Comparison of ENCODE assay signal across 8 cellular contexts in genomic region chr7:128869944-128870285, GRCh38. TPM values are rescaled to one million over a fixed set of nuclear protein-coding genes. Genes with fewer than 3 reads are reported as not detected.
DNase-seq lines count a peak whose midpoint lies in the region; ATAC-seq and TF ChIP-seq lines count a peak whose summit lies in the region.

No MANE protein-coding gene starts in this region.

- H3F3A ChIP-seq in SK-N-SH (replicated peaks; ENCODE audit: insufficient read depth): peaks cover 20% of the 10 kb centered on the region
- peaks cover 12% of the 10 kb centered on the region for H3F3A ChIP-seq in smooth muscle cell (ENCODE audit: low read depth)

- CTCF ChIA-PET in SK-N-SH (lab: Yijun Ruan, JAX) (interaction anchor here (0.6 to 11.7 kb wide), 5 partner anchors 11 to 189 kb away, joined by 3 to 181 read pairs (median 6); partner anchors contain the start of gene CALU), T-cell (lab: Charles Lee) (no interaction called here)

- H3K36me3 ChIP-seq in SK-N-SH (replicated peaks in 1 of 2; ENCODE audit: control insufficient read depth in 1 of 2, insufficient read depth in 2 of 2, low read length in 1 of 2): peaks cover 4 to 12% of the 10 kb centered on the region in 2 experiments
- peaks cover 0 to 18% of the 10 kb centered on the region in 2 donors for H3K36me3 ChIP-seq in gastroesophageal sphincter
- H3K36me3 ChIP-seq in smooth muscle cell (ENCODE audit: low read depth): no peaks in the 10 kb centered on the region

- POLR2A ChIA-PET in SK-N-SH (lab: Yijun Ruan, JAX) (no interaction called here), T-cell (lab: Charles Lee) (no interaction called here)

- H3K9me3 Mint-ChIP-seq in T-cell: no peaks in the 10 kb centered on the region

- H3K79me2 ChIP-seq in SK-N-SH (ENCODE audit: insufficient read depth) (no peaks in the 10 kb centered on the region), smooth muscle cell (ENCODE audit: low read depth) (no peaks in the 10 kb centered on the region)

- no peak for TF ChIP-seq RAD21 in SK-N-SH (IDR thresholded peaks at IDR 0.05; ENCODE audit: low read length)

- TF ChIP-seq POLR2A in gastroesophageal sphincter (IDR thresholded peaks at IDR 0.05): no peak

- H3K9ac ChIP-seq in SK-N-SH (no peak overlapping the region), smooth muscle cell (ENCODE audit: low read depth) (no peak overlapping the region)

- TF ChIP-seq EP300 in SK-N-SH (IDR thresholded peaks at IDR 0.05; ENCODE audit: borderline replicate concordance in 1 of 2, low read depth in 1 of 2, low read length in 1 of 2) (no peak), gastroesophageal sphincter (IDR thresholded peaks at IDR 0.05) (no peak)

- H3K4me1 ChIP-seq in SK-N-SH (ENCODE audit: control insufficient read depth in 1 of 2, insufficient read depth in 2 of 2, low read depth in 1 of 2, low read length in 1 of 2) (peaks cover 0 to 23% of the 10 kb centered on the region in 2 experiments; a peak in 1 of 4 replicates), gastroesophageal sphincter (peaks cover 0 to 43% (median 16%) of the 10 kb centered on the region in 3 donors), smooth muscle cell (ENCODE audit: low read depth) (peaks cover 9% of the 10 kb centered on the region)

- no peak for ATAC-seq in SK-N-SH treated with all-trans-retinoic acid at 6 μM for 48 hours
- peak; percentile 32 to 54 (median 36) for ATAC-seq in T-cell (replicated peaks in 1 of 4)
- ATAC-seq in gastroesophageal sphincter: no peak
- no peak for ATAC-seq in HG03354 (IDR thresholded peaks at IDR 0.05; ENCODE audit: poor library complexity, severe bottlenecking, unreplicated experiment)

- H3K9me3 ChIP-seq in SK-N-SH: no peaks in the 10 kb centered on the region
- H3K9me3 ChIP-seq in gastroesophageal sphincter: no peaks in the 10 kb centered on the region
- no peaks in the 10 kb centered on the region for H3K9me3 ChIP-seq in smooth muscle cell (replicated peaks; ENCODE audit: low read depth)

- peaks cover 9% of the 10 kb centered on the region for H3K36me3 Mint-ChIP-seq in T-cell

- H3K4me2 ChIP-seq in SK-N-SH (peak overlapping the region; percentile 85), smooth muscle cell (peak overlapping the region; percentile 93)

- no peak overlapping the region for H3K27ac Mint-ChIP-seq in T-cell

- DNase-seq in SK-N-SH (no peak), T-cell (peak in 2 of 34 experiments; percentile 7 to 17), smooth muscle cell (lab: John Stamatoyannopoulos, UW; ENCODE audit: unreplicated experiment) (no peak), DMS153 treated with DMSO at 0.1 percent for 48 hours (lab: John Stamatoyannopoulos, UW; ENCODE audit: unreplicated experiment) (no peak), NCI-H510A (lab: John Stamatoyannopoulos, UW) (no peak)

- H3K27me3 ChIP-seq in SK-N-SH (ENCODE audit: insufficient read depth): no peaks in the 10 kb centered on the region
- no peaks in the 10 kb centered on the region for H3K27me3 ChIP-seq in gastroesophageal sphincter
- peaks cover 50% of the 10 kb centered on the region for H3K27me3 ChIP-seq in smooth muscle cell (ENCODE audit: low read depth)

- H3K4me3 ChIP-seq in SK-N-SH (ENCODE audit: low read depth in 2 of 2, low read length in 1 of 2) (peak overlapping the region; percentile 50 to 56; a peak in 3 of 4 replicates), gastroesophageal sphincter (peak overlapping the region; percentile 51 to 66), smooth muscle cell (peak overlapping the region; percentile 52)

- H4K20me1 ChIP-seq in SK-N-SH (ENCODE audit: insufficient read depth) (peaks cover 11% of the 10 kb centered on the region; the same call in 1 of the 2 replicates), smooth muscle cell (ENCODE audit: low read depth) (peaks cover 52% of the 10 kb centered on the region)

- H3K4me1 Mint-ChIP-seq in T-cell: peaks cover 18 to 24% (median 19%) of the 10 kb centered on the region in 3 donors

- peak overlapping the region; percentile 74 to 86 (median 76) for H3K4me3 Mint-ChIP-seq in T-cell

- no peaks in the 10 kb centered on the region for H3K9me2 ChIP-seq in SK-N-SH

- H3K27ac ChIP-seq in SK-N-SH (ENCODE audit: low read depth in 2 of 2, low read length in 1 of 2): no peak overlapping the region
- peak overlapping the region in 2 of 4 donors; percentile 29 to 67 for H3K27ac ChIP-seq in gastroesophageal sphincter
- H3K27ac ChIP-seq in smooth muscle cell (ENCODE audit: low read depth): no peak overlapping the region

- H2AFZ ChIP-seq in SK-N-SH (ENCODE audit: low read depth) (no peak overlapping the region), smooth muscle cell (ENCODE audit: low read depth) (no peak overlapping the region)

- 30% methylated on average over 7 of the region's 30 CpGs for WGBS in SK-N-SH (ENCODE audit: low lambda C conversion rate)
- no CpG with 5 or more reads among the region's 30 CpGs for WGBS in gastroesophageal sphincter (ENCODE audit: low coverage in 1 of 2), 2 donors
- 5% methylated on average over 18 of the region's 30 CpGs for WGBS in smooth muscle cell (ENCODE audit: low lambda C conversion rate)

- peaks cover 0 to 7% of the 10 kb centered on the region in 2 donors for H3K27me3 Mint-ChIP-seq in T-cell

- TF ChIP-seq CTCF in SK-N-SH (IDR thresholded peaks at IDR 0.05) (no peak), gastroesophageal sphincter (IDR thresholded peaks at IDR 0.05) (no peak), smooth muscle cell (IDR thresholded peaks at IDR 0.05; ENCODE audit: borderline replicate concordance, insufficient read depth, poor library complexity, severe bottlenecking) (no peak)

TF ChIP-seq in SK-N-SH, 30 proteins besides CTCF, POLR2A, EP300 and RAD21 (continues in another document):
- TF ChIP-seq IRF3 (IDR thresholded peaks at IDR 0.05; ENCODE audit: low read depth, low read length): no peak
- TF ChIP-seq NRF1 (IDR thresholded peaks at IDR 0.05; ENCODE audit: low read depth, low read length): no peak
- no peak for TF ChIP-seq TEAD4 (IDR thresholded peaks at IDR 0.05; ENCODE audit: borderline replicate concordance, insufficient read depth)
- TF ChIP-seq FOXM1 (IDR thresholded peaks at IDR 0.05; ENCODE audit: low read depth): no peak

TF ChIP-seq in SK-N-SH treated with all-trans-retinoic acid at 6 μM for 48 hours, 23 proteins besides CTCF, POLR2A, EP300 and RAD21 (continues in another document):
- TF ChIP-seq SNAI2 (CRISPR knock-in tag; IDR thresholded peaks at IDR 0.05): no peak
- TF ChIP-seq ZNF565 (CRISPR knock-in tag; conservative IDR thresholded peaks at IDR 0.05; ENCODE audit: low read depth): no peak
- TF ChIP-seq PPARA (CRISPR knock-in tag; IDR thresholded peaks at IDR 0.05; ENCODE audit: borderline replicate concordance): no peak
- TF ChIP-seq ARNTL (CRISPR knock-in tag; IDR thresholded peaks at IDR 0.05; ENCODE audit: borderline replicate concordance, low read depth): no peak
- TF ChIP-seq, protein P1, sequence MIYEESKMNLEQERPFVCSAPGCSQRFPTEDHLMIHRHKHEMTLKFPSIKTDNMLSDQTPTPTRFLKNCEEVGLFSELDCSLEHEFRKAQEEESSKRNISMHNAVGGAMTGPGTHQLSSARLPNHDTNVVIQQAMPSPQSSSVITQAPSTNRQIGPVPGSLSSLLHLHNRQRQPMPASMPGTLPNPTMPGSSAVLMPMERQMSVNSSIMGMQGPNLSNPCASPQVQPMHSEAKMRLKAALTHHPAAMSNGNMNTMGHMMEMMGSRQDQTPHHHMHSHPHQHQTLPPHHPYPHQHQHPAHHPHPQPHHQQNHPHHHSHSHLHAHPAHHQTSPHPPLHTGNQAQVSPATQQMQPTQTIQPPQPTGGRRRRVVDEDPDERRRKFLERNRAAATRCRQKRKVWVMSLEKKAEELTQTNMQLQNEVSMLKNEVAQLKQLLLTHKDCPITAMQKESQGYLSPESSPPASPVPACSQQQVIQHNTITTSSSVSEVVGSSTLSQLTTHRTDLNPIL (CRISPR knock-in tag; IDR thresholded peaks at IDR 0.05; ENCODE audit: low read depth): no peak

RNA-seq across cellular contexts. Expression of gene ATP6V1F, which starts 7.3 kb away (rescaled TPM):
- polyA plus RNA-seq in SK-N-SH (2012; rRNA removed) (437 and 495 TPM in 2 replicates), smooth muscle cell (317 and 325 TPM in 2 replicates)
- polyA plus RNA-seq in SK-N-SH (2012; cell fraction: cytosol; rRNA removed): 349 and 422 TPM in 2 replicates
- 110 and 142 TPM in 2 replicates for polyA plus RNA-seq in SK-N-SH (2012; cell fraction: nucleus; rRNA removed)
- total RNA-seq in T-cell (10 to 100 TPM; 62.6 to 78.1 (median 75.5) TPM), gastroesophageal sphincter (100 to 1,000 TPM in 1 of 4 donors, 10 to 100 TPM in 3; 67.7 to 101 (median 84.5) TPM), smooth muscle cell (131 TPM in 2 replicates)

RNA-seq across cellular contexts. Expression of gene FLNC, which starts 39.7 kb away (rescaled TPM):
- 22.5 and 43.7 TPM in 2 replicates for polyA plus RNA-seq in SK-N-SH (2012; rRNA removed)
- 12.3 and 24.8 TPM in 2 replicates for polyA plus RNA-seq in SK-N-SH (2012; cell fraction: cytosol; rRNA removed)
- 109 and 117 TPM in 2 replicates for polyA plus RNA-seq in SK-N-SH (2012; cell fraction: nucleus; rRNA removed)
- under 1 TPM; 0.05 to 0.93 (median 0.38) TPM for total RNA-seq in T-cell
- 1,000 to 10,000 TPM in 1 of 4 donors, 100 to 1,000 TPM in 3; 308 to 1,162 (median 401) TPM for total RNA-seq in gastroesophageal sphincter
- total RNA-seq in smooth muscle cell: 26.9 and 34.2 TPM in 2 replicates
- 31.7 and 38.6 TPM in 2 replicates for polyA plus RNA-seq in smooth muscle cell

RNA-seq across cellular contexts. Expression of gene KCP, which starts 40.6 kb away (rescaled TPM):
- not detected in 2 replicates for polyA plus RNA-seq in SK-N-SH (2012; rRNA removed)
- 0.01 TPM in 1 of 2 replicates, not detected in the other for polyA plus RNA-seq in SK-N-SH (2012; cell fraction: cytosol; rRNA removed)
- polyA plus RNA-seq in SK-N-SH (2012; cell fraction: nucleus; rRNA removed): 0.08 and 0.11 TPM in 2 replicates
- total RNA-seq in T-cell: under 1 TPM; 0.20 to 0.92 (median 0.53) TPM
- under 1 TPM in 2 of 4 donors, not detected in 2; 0.31 to 0.67 TPM for total RNA-seq in gastroesophageal sphincter
- 0.99 and 3.1 TPM in 2 replicates for total RNA-seq in smooth muscle cell
- polyA plus RNA-seq in smooth muscle cell: 4.5 and 6.2 TPM in 2 replicates

Comparison
In these comparisons a context has a peak if more than half of its experiments do, and no peak if none do; other contexts are left out.
1. ATAC-seq: peak in T-cell (4 of 4); none in SK-N-SH treated with all-trans-retinoic acid at 6 μM for 48 hours (single experiment), gastroesophageal sphincter (single experiment) and HG03354 (single experiment).
2. RNA of gene FLNC, which starts 39.7 kb away (total RNA-seq): 308 to 1,162 TPM in gastroesophageal sphincter and 26.9 to 34.2 TPM in smooth muscle cell; 0.05 to 0.93 TPM in T-cell; every median in the first group is over 10 times any median in the second.
3. Peak in every context shown above with its lines, with median percentiles within 50 percentile points of each other: H3K4me3 ChIP-seq.